In genomic region chr1:7526867-7527732, GRCh38 we compare ENCODE assay signal across 18 cellular contexts.
DNase-seq lines count a peak whose midpoint lies in the region; ATAC-seq and TF ChIP-seq lines count a peak whose summit lies in the region.
"Had no signal": no experiment of that assay in that cellular context is flagged by ENCODE, and none has a peak within 500 bp of the region (broad histone marks: within the 10 kb centered on the region; RNA-seq: fewer than 3 reads in every experiment).

No MANE protein-coding gene starts in this region.

- no peaks in the 10 kb centered on the region for H3K36me3 Mint-ChIP-seq in activated T-cell treated with anti-CD3 and anti-CD28 coated beads, Interleukin-2, amount 50 U/mL, for 4 hours (ENCODE audit: insufficient read depth)
- H3K36me3 Mint-ChIP-seq: CD4-positive, alpha-beta memory T cell; natural killer cell treated with Interleukin-12 subunit alpha and Interleukin-12 subunit beta and Interleukin-15 and Interleukin-18, amount 100 ng/mL, for 72 hours had no signal

- peak; percentile 28 to 55 for ATAC-seq in activated T-cell treated with anti-CD3 and anti-CD28 coated beads, Interleukin-2, amount 50 U/mL, for 4 hours
- no peak for ATAC-seq in GM21528 (IDR thresholded peaks at IDR 0.05; ENCODE audit: low FRiP score, unreplicated experiment)
- ATAC-seq: natural killer cell treated with Interleukin-12 subunit alpha and Interleukin-12 subunit beta and Interleukin-15 and Interleukin-18, amount 100 ng/mL, for 72 hours had no signal

- TF ChIP-seq CTCF in RWPE1 (conservative IDR thresholded peaks at IDR 0.05; ENCODE audit: low read depth): no peak
- no peak for TF ChIP-seq CTCF in fibroblast of mammary gland (conservative IDR thresholded peaks at IDR 0.05; ENCODE audit: control insufficient read depth, insufficient read depth, low read depth, low read length)

- no peak overlapping the region for H3K4me3 ChIP-seq in fibroblast of mammary gland (ENCODE audit: control insufficient read depth, low read depth, low read length)
- H3K4me3 ChIP-seq: lung, thoracic aorta had no signal

- peak overlapping the region; percentile 76 for H3K27ac ChIP-seq in RWPE1
- H3K27ac ChIP-seq: foreskin keratinocyte, thoracic aorta had no signal

- H3K27me3 Mint-ChIP-seq in activated T-cell treated with anti-CD3 and anti-CD28 coated beads, Interleukin-2, amount 50 U/mL, for 4 hours (ENCODE audit: low read depth): peaks cover 18% of the 10 kb centered on the region

- H3K4me3 Mint-ChIP-seq in activated T-cell treated with anti-CD3 and anti-CD28 coated beads, Interleukin-2, amount 50 U/mL, for 4 hours: no peak overlapping the region
- H3K4me3 Mint-ChIP-seq: CD4-positive, alpha-beta memory T cell; natural killer cell treated with Interleukin-12 subunit alpha and Interleukin-12 subunit beta and Interleukin-15 and Interleukin-18, amount 100 ng/mL, for 72 hours had no signal

- H3K9me3 Mint-ChIP-seq in activated T-cell treated with anti-CD3 and anti-CD28 coated beads, Interleukin-2, amount 50 U/mL, for 4 hours: no peaks in the 10 kb centered on the region
- H3K9me3 Mint-ChIP-seq: CD4-positive, alpha-beta memory T cell; natural killer cell treated with Interleukin-12 subunit alpha and Interleukin-12 subunit beta and Interleukin-15 and Interleukin-18, amount 100 ng/mL, for 72 hours had no signal

- H3K4me1 Mint-ChIP-seq in activated T-cell treated with anti-CD3 and anti-CD28 coated beads, Interleukin-2, amount 50 U/mL, for 4 hours (ENCODE audit: low read depth): no peaks in the 10 kb centered on the region

- DNase-seq in activated T-cell treated with anti-CD3 and anti-CD28 coated beads, Interleukin-2, amount 50 U/mL, for 4 hours: no peak
- no peak for DNase-seq in activated T-cell treated with anti-CD3 and anti-CD28 coated beads, Interleukin-2, amount 50 U/mL, for 1 hour
- no peak for DNase-seq in RWPE1 (ENCODE audit: low spot score)
- peak; percentile 25 for DNase-seq in fibroblast of mammary gland (ENCODE audit: low read depth)
- DNase-seq in stimulated activated CD8-positive, alpha-beta memory T cell treated with anti-CD3 and anti-CD28 coated beads, Interleukin-4, amount 100 ng/mL, for 48 hours: peak; percentile 39
- no peak for DNase-seq in superior temporal gyrus (ENCODE audit: extremely low spot score)
- DNase-seq in retina: no peak
- DNase-seq: activated T-cell treated with anti-CD3 and anti-CD28 coated beads for 4 hours; CD4-positive, alpha-beta memory T cell; cerebellar nuclear complex; NCI-H1092 treated with DMSO at 0.1 percent for 48 hours; NCI-H2171 treated with DMSO at 0.1 percent for 48 hours; SHP77 treated with DMSO at 0.1 percent for 48 hours had no signal

- POLR2A ChIA-PET in RWPE1 (lab: Yijun Ruan, JAX; ENCODE audit: low non-redundant PET): no interaction called here

- CTCF ChIA-PET in RWPE1 (lab: Yijun Ruan, JAX): interaction anchor here (0.5 to 0.9 kb wide), 3 partner anchors 120 to 883 kb away, joined by 3 to 4 read pairs (median 3); no protein-coding TSS in a partner anchor

Comparison
In these comparisons a context has a peak if more than half of its experiments do, and no peak if none do; other contexts are left out.
1. DNase-seq: peak in fibroblast of mammary gland (single experiment) and stimulated activated CD8-positive, alpha-beta memory T cell treated with anti-CD3 and anti-CD28 coated beads, Interleukin-4, amount 100 ng/mL, for 48 hours (single experiment); none in activated T-cell treated with anti-CD3 and anti-CD28 coated beads, Interleukin-2, amount 50 U/mL, for 4 hours (single experiment), activated T-cell treated with anti-CD3 and anti-CD28 coated beads, Interleukin-2, amount 50 U/mL, for 1 hour (single experiment), RWPE1 (single experiment), superior temporal gyrus (single experiment) and retina (single experiment).